In the genomic region with DNA sequence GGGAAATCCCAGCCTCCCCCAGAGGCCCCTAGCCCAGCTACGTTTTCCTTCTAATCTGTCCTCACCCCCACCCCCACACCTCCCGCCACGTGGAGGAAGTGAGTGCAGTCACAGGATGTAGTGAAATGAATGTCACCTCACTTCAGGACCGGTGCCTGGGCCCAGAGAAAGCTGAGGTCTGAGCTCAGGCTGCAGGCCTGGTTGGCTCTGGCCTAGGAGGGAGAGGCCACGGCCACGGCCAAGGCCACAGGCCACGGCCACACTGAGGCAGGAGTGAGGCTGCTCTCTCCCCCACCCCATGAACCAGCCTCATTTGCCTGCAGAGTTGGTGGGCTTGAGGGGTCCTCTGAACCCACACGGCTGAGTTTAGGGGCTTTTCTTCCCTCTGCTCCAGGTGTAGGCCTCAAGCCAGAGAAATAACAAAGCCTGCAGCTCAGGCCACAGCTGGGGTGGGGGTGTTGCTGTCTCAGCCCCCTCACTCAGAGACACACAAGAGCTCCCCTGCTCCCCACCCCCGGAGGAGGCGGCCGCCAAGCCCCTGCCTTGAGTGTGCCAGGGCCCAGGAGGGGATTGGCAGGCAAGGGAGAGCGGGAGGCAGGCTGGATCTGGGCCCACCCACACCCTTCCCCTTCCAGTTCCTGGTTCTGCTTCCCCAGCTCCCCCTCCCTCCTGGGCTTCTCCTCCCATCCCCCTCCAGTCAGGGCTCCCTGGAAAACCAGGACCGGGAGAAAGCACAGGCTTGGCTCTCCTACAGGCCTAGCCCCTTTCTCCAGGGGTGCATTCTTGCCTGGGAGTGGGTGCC, we compare ENCODE assay signal across 1 cellular context.
TF ChIP-seq lines count a peak whose summit lies in the region.

No MANE protein-coding gene starts in this region.

TF ChIP-seq in GM12878, 131 proteins besides CTCF, POLR2A, EP300 and RAD21 (continued from another document):
- TF ChIP-seq SPI1 (IDR thresholded peaks at IDR 0.05; ENCODE audit: borderline replicate concordance, insufficient read depth, low read depth, low read length) (peak; percentile 42; the same call in 1 of the 2 replicates), TBL1XR1 (IDR thresholded peaks at IDR 0.05; ENCODE audit: low read depth, low read length) (peak; percentile 59; the same call in 1 of the 2 replicates), IKZF1 (conservative IDR thresholded peaks at IDR 0.05) (peak; percentile 42; the same call in 1 of the 2 replicates), ZNF207 (IDR thresholded peaks at IDR 0.05; ENCODE audit: borderline replicate concordance) (no peak), CBX3 (IDR thresholded peaks at IDR 0.05; ENCODE audit: borderline replicate concordance, low read depth) (no peak), CREM (IDR thresholded peaks at IDR 0.05; ENCODE audit: low read depth) (peak; percentile 77; the same call in 1 of the 2 replicates), IKZF2 (IDR thresholded peaks at IDR 0.05) (peak in 1 of 2 experiments; percentile 17; a peak in 2 of 4 replicates), ZSCAN29 (IDR thresholded peaks at IDR 0.05) (no peak), JUNB (IDR thresholded peaks at IDR 0.05) (peak; percentile 81), NRF1 (conservative IDR thresholded peaks at IDR 0.05; ENCODE audit: low read depth, low read length) (no peak), ETV6 (conservative IDR thresholded peaks at IDR 0.05 in 1 of 2, IDR thresholded peaks at IDR 0.05 in 1 of 2; ENCODE audit: borderline replicate concordance in 1 of 2, low read depth in 1 of 2) (peak in 1 of 2 experiments; percentile 61; a peak in 1 of 4 replicates), MXI1 (IDR thresholded peaks at IDR 0.05; ENCODE audit: low read depth, low read length) (peak; percentile 83), RFX5 (IDR thresholded peaks at IDR 0.05; ENCODE audit: low read depth, low read length) (no peak), CBFB (IDR thresholded peaks at IDR 0.05; ENCODE audit: low read depth) (peak; percentile 49; the same call in 1 of the 2 replicates), SMARCA5 (IDR thresholded peaks at IDR 0.05) (peak; percentile 52; the same call in 1 of the 2 replicates), HCFC1 (IDR thresholded peaks at IDR 0.05; ENCODE audit: low read length) (no peak), MTA2 (IDR thresholded peaks at IDR 0.05; ENCODE audit: low read depth) (peak; percentile 29; the same call in 1 of the 2 replicates), LARP7 (IDR thresholded peaks at IDR 0.05) (no peak), BHLHE40 (IDR thresholded peaks at IDR 0.05; ENCODE audit: borderline replicate concordance in 1 of 2, low read depth in 2 of 2, low read length in 1 of 2) (peak; percentile 50 to 52; a peak in 3 of 4 replicates), BRCA1 (IDR thresholded peaks at IDR 0.05; ENCODE audit: low read depth, low read length) (no peak), CREB1 (IDR thresholded peaks at IDR 0.05; ENCODE audit: low read depth) (peak; percentile 64; the same call in 1 of the 2 replicates), FOXM1 (IDR thresholded peaks at IDR 0.05; ENCODE audit: low read depth, low read length) (no peak), BCL11A (IDR thresholded peaks at IDR 0.05; ENCODE audit: low read depth, low read length) (peak; percentile 48; the same call in 1 of the 2 replicates), MEF2B (IDR thresholded peaks at IDR 0.05; ENCODE audit: partially characterized antibody, poor library complexity, severe bottlenecking) (peak; percentile 35), MYC (IDR thresholded peaks at IDR 0.05; ENCODE audit: insufficient read depth, insufficient read length, insufficient replicate concordance, low read length, severe bottlenecking) (peak; percentile 46), TARDBP (IDR thresholded peaks at IDR 0.05; ENCODE audit: borderline replicate concordance) (peak; percentile 25; the same call in 1 of the 2 replicates), SMAD5 (IDR thresholded peaks at IDR 0.05; ENCODE audit: low read depth) (no peak), MEF2A (IDR thresholded peaks at IDR 0.05; ENCODE audit: insufficient read depth, low read depth, low read length) (0 out of 2 replicates have a peak, but pooled peaks have one; percentile 14), RUNX3 (IDR thresholded peaks at IDR 0.05; ENCODE audit: low read length) (0 out of 2 replicates have a peak, but pooled peaks have one; percentile 31), POLR2AphosphoS2 (IDR thresholded peaks at IDR 0.05; ENCODE audit: low read depth, low read length) (no peak), TAF1 (IDR thresholded peaks at IDR 0.05; ENCODE audit: borderline replicate concordance, low read depth, low read length) (peak; percentile 67; the same call in 1 of the 2 replicates), SREBF1 (IDR thresholded peaks at IDR 0.05; ENCODE audit: low read length) (no peak), GABPA (IDR thresholded peaks at IDR 0.05; ENCODE audit: low read depth) (peak; percentile 84), NFIC (IDR thresholded peaks at IDR 0.05; ENCODE audit: low read depth, low read length) (peak; percentile 60; the same call in 1 of the 2 replicates), IRF4 (IDR thresholded peaks at IDR 0.05; ENCODE audit: low read depth, low read length) (peak; percentile 83), ZNF384 (IDR thresholded peaks at IDR 0.05; ENCODE audit: borderline replicate concordance, low read depth, low read length) (no peak), SRF (IDR thresholded peaks at IDR 0.05; ENCODE audit: low read depth in 2 of 2, low read length in 2 of 2) (0 out of 4 replicates have a peak, but pooled peaks of 1 of the 2 experiments have one; percentile 15), BMI1 (IDR thresholded peaks at IDR 0.05; ENCODE audit: borderline replicate concordance) (no peak), CHD2 (IDR thresholded peaks at IDR 0.05; ENCODE audit: borderline replicate concordance, low read depth, low read length) (peak; percentile 49; the same call in 1 of the 2 replicates), TCF12 (IDR thresholded peaks at IDR 0.05; ENCODE audit: low read depth, low read length) (0 out of 2 replicates have a peak, but pooled peaks have one; percentile 21)
- TF ChIP-seq, protein P1, sequence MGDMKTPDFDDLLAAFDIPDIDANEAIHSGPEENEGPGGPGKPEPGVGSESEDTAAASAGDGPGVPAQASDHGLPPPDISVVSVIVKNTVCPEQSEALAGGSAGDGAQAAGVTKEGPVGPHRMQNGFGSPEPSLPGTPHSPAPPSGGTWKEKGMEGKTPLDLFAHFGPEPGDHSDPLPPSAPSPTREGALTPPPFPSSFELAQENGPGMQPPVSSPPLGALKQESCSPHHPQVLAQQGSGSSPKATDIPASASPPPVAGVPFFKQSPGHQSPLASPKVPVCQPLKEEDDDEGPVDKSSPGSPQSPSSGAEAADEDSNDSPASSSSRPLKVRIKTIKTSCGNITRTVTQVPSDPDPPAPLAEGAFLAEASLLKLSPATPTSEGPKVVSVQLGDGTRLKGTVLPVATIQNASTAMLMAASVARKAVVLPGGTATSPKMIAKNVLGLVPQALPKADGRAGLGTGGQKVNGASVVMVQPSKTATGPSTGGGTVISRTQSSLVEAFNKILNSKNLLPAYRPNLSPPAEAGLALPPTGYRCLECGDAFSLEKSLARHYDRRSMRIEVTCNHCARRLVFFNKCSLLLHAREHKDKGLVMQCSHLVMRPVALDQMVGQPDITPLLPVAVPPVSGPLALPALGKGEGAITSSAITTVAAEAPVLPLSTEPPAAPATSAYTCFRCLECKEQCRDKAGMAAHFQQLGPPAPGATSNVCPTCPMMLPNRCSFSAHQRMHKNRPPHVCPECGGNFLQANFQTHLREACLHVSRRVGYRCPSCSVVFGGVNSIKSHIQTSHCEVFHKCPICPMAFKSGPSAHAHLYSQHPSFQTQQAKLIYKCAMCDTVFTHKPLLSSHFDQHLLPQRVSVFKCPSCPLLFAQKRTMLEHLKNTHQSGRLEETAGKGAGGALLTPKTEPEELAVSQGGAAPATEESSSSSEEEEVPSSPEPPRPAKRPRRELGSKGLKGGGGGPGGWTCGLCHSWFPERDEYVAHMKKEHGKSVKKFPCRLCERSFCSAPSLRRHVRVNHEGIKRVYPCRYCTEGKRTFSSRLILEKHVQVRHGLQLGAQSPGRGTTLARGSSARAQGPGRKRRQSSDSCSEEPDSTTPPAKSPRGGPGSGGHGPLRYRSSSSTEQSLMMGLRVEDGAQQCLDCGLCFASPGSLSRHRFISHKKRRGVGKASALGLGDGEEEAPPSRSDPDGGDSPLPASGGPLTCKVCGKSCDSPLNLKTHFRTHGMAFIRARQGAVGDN (IDR thresholded peaks at IDR 0.05) = peak; percentile 93
- TF ChIP-seq, protein P2, sequence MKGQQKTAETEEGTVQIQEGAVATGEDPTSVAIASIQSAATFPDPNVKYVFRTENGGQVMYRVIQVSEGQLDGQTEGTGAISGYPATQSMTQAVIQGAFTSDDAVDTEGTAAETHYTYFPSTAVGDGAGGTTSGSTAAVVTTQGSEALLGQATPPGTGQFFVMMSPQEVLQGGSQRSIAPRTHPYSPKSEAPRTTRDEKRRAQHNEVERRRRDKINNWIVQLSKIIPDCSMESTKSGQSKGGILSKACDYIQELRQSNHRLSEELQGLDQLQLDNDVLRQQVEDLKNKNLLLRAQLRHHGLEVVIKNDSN (IDR thresholded peaks at IDR 0.05; ENCODE audit: borderline replicate concordance, extremely low read length, insufficient read depth, low read depth, low read length) = peak; percentile 56
- TF ChIP-seq, protein P3, sequence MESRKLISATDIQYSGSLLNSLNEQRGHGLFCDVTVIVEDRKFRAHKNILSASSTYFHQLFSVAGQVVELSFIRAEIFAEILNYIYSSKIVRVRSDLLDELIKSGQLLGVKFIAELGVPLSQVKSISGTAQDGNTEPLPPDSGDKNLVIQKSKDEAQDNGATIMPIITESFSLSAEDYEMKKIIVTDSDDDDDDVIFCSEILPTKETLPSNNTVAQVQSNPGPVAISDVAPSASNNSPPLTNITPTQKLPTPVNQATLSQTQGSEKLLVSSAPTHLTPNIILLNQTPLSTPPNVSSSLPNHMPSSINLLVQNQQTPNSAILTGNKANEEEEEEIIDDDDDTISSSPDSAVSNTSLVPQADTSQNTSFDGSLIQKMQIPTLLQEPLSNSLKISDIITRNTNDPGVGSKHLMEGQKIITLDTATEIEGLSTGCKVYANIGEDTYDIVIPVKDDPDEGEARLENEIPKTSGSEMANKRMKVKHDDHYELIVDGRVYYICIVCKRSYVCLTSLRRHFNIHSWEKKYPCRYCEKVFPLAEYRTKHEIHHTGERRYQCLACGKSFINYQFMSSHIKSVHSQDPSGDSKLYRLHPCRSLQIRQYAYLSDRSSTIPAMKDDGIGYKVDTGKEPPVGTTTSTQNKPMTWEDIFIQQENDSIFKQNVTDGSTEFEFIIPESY (IDR thresholded peaks at IDR 0.05) = no peak
- TF ChIP-seq, protein P4, sequence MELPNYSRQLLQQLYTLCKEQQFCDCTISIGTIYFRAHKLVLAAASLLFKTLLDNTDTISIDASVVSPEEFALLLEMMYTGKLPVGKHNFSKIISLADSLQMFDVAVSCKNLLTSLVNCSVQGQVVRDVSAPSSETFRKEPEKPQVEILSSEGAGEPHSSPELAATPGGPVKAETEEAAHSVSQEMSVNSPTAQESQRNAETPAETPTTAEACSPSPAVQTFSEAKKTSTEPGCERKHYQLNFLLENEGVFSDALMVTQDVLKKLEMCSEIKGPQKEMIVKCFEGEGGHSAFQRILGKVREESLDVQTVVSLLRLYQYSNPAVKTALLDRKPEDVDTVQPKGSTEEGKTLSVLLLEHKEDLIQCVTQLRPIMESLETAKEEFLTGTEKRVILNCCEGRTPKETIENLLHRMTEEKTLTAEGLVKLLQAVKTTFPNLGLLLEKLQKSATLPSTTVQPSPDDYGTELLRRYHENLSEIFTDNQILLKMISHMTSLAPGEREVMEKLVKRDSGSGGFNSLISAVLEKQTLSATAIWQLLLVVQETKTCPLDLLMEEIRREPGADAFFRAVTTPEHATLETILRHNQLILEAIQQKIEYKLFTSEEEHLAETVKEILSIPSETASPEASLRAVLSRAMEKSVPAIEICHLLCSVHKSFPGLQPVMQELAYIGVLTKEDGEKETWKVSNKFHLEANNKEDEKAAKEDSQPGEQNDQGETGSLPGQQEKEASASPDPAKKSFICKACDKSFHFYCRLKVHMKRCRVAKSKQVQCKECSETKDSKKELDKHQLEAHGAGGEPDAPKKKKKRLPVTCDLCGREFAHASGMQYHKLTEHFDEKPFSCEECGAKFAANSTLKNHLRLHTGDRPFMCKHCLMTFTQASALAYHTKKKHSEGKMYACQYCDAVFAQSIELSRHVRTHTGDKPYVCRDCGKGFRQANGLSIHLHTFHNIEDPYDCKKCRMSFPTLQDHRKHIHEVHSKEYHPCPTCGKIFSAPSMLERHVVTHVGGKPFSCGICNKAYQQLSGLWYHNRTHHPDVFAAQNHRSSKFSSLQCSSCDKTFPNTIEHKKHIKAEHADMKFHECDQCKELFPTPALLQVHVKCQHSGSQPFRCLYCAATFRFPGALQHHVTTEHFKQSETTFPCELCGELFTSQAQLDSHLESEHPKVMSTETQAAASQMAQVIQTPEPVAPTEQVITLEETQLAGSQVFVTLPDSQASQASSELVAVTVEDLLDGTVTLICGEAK (IDR thresholded peaks at IDR 0.05; ENCODE audit: borderline replicate concordance) = peak; percentile 53; the same call in 1 of the 2 replicates
- TF ChIP-seq, protein P5, sequence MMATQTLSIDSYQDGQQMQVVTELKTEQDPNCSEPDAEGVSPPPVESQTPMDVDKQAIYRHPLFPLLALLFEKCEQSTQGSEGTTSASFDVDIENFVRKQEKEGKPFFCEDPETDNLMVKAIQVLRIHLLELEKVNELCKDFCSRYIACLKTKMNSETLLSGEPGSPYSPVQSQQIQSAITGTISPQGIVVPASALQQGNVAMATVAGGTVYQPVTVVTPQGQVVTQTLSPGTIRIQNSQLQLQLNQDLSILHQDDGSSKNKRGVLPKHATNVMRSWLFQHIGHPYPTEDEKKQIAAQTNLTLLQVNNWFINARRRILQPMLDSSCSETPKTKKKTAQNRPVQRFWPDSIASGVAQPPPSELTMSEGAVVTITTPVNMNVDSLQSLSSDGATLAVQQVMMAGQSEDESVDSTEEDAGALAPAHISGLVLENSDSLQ (IDR thresholded peaks at IDR 0.05) = no peak
- TF ChIP-seq, protein P6, sequence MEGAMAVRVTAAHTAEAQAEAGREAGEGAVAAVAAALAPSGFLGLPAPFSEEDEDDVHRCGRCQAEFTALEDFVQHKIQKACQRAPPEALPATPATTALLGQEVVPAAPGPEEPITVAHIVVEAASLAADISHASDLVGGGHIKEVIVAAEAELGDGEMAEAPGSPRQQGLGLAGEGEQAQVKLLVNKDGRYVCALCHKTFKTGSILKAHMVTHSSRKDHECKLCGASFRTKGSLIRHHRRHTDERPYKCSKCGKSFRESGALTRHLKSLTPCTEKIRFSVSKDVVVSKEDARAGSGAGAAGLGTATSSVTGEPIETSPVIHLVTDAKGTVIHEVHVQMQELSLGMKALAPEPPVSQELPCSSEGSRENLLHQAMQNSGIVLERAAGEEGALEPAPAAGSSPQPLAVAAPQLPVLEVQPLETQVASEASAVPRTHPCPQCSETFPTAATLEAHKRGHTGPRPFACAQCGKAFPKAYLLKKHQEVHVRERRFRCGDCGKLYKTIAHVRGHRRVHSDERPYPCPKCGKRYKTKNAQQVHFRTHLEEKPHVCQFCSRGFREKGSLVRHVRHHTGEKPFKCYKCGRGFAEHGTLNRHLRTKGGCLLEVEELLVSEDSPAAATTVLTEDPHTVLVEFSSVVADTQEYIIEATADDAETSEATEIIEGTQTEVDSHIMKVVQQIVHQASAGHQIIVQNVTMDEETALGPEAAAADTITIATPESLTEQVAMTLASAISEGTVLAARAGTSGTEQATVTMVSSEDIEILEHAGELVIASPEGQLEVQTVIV (IDR thresholded peaks at IDR 0.05; ENCODE audit: borderline replicate concordance, partially characterized antibody) = no peak
